ENCODE assay signal across 8 cellular contexts in the genomic region with DNA sequence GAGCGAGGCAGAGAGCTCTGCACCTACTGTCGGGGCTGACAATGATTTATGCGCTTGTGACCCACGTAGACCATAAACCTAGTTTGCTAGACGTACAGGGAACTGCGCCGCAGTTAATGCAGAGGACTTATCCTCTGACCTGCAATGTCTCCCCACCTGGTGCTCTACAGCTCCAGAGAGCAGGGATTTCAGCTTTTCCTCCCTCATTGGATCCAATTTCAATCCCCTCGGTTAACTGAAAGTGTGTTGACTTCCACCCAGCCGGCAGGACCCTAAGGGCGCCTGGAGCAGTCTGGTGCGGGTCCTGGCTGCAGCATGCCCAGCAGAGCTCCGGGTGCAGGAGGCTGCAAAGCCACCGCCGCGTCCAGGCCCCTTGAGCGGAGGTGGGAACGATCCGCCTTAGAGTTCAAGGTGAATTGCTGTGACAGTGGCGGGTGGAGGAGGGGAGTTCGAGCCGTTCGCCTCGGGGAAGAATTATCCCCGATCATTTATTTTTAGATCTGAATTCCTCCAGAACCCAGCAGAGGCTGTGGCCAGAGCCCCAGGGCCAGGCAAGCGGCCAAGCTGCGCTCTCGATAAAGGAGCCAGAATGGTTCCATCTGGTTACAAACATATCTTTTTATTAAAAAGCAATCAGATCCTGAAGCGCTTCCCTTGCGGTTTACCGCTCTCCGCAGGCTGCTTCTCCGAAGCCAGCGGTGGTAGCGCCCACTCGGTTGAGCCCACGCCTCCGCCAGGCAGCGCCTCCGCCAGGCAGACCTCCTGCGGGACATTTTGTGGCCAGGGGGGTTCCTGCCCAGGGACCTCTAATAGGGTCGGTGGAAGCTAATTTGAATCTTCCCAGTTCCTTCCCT.
A peak's percentile ranks its signal among the peaks of the same experiment; 100 is the strongest.
DNase-seq lines count a peak whose midpoint lies in the region; ATAC-seq and TF ChIP-seq lines count a peak whose summit lies in the region.

No MANE protein-coding gene starts in this region.

- DNase-seq in BE2C (peak; percentile 92), left kidney (ENCODE audit: low read depth, low spot score) (peak; percentile 57), HK-2 (ENCODE audit: unreplicated experiment) (no peak), HPDE6-E6E7 (ENCODE audit: extremely low spot score) (no peak)

- H3K4me1 Mint-ChIP-seq in brain, result peaks cover 36% of the 10 kb centered on the region

- H3K9me3 ChIP-seq in BE2C, result no peaks in the 10 kb centered on the region

- peaks cover 98% of the 10 kb centered on the region for H3K27me3 Mint-ChIP-seq in brain

- no peaks in the 10 kb centered on the region for H3K36me3 ChIP-seq in BE2C
- no peaks in the 10 kb centered on the region for H3K36me3 ChIP-seq in urinary bladder (ENCODE audit: insufficient read depth)

- H3K4me3 ChIP-seq in BE2C (ENCODE audit: low read depth, low read length), result peak overlapping the region; percentile 66
- peak overlapping the region; percentile 14 for H3K4me3 ChIP-seq in urinary bladder (ENCODE audit: low read depth, low read length)

- H3K27me3 ChIP-seq in BE2C, result no peaks in the 10 kb centered on the region

- WGBS in urinary bladder, result 4% methylated on average over 41 of the region's 41 CpGs

- peaks cover 19% of the 10 kb centered on the region for H3K4me1 ChIP-seq in BE2C
- H3K4me1 ChIP-seq in urinary bladder (ENCODE audit: insufficient read depth), result no peaks in the 10 kb centered on the region

- H3K36me3 Mint-ChIP-seq in brain, result no peaks in the 10 kb centered on the region

- peaks cover 0 to 9% (median 4%) of the 10 kb centered on the region in 5 experiments for H3K9me3 Mint-ChIP-seq in brain

- peak overlapping the region; percentile 23 to 78 (median 70) for H3K4me3 Mint-ChIP-seq in brain

- no peak overlapping the region for H3K27ac ChIP-seq in urinary bladder (ENCODE audit: low read depth)

- TF ChIP-seq CTCF in BE2C (IDR thresholded peaks at IDR 0.05; ENCODE audit: low read depth, low read length) (no peak; the same call in 1 of the 2 replicates), brain (conservative IDR thresholded peaks at IDR 0.05) (no peak)

- ATAC-seq in HG03175 (IDR thresholded peaks at IDR 0.05; ENCODE audit: unreplicated experiment) (peak; percentile 34), GM21447 (IDR thresholded peaks at IDR 0.05; ENCODE audit: unreplicated experiment) (no peak)

- H3K27ac Mint-ChIP-seq in brain, result no peak overlapping the region

Comparison
In these comparisons a context has a peak if more than half of its experiments do, and no peak if none do; other contexts are left out.
1. DNase-seq: peak in BE2C (single experiment) and left kidney (single experiment); none in HK-2 (single experiment) and HPDE6-E6E7 (single experiment).